In genomic region chr2:204145197-204146190, GRCh38 we compare ENCODE assay signal across 8 cellular contexts.
A peak's percentile ranks its signal among the peaks of the same experiment; 100 is the strongest.
DNase-seq lines count a peak whose midpoint lies in the region; ATAC-seq lines count a peak whose summit lies in the region.

No MANE protein-coding gene starts in this region.

- no peaks in the 10 kb centered on the region for H3K36me3 ChIP-seq in muscle layer of colon (ENCODE audit: insufficient read depth, low read length)

- H3K4me3 ChIP-seq in muscle layer of colon (ENCODE audit: low read depth in 1 of 2, low read length in 2 of 2), result peak overlapping the region; percentile 46 to 68

- H3K4me1 ChIP-seq in muscle layer of colon (ENCODE audit: insufficient read depth, low read length), result peaks cover 6% of the 10 kb centered on the region

- peak; percentile 39 for DNase-seq in COLO829 (ENCODE audit: low spot score)
- DNase-seq in HS-27A (ENCODE audit: low read depth), result peak; percentile 11
- peak; percentile 63 for DNase-seq in NOMO-1 treated with DMSO at 0.1 percent for 48 hours (lab: John Stamatoyannopoulos, UW; ENCODE audit: unreplicated experiment)
- peak; percentile 74 for DNase-seq in activated CD8-positive, alpha-beta memory T cell treated with anti-CD3 and anti-CD28 coated beads, Interleukin-2, amount 50 U/mL, for 4 hours
- peak; percentile 34 for DNase-seq in epithelial cell of prostate (ENCODE audit: low read depth, low spot score)
- peak; percentile 86 for DNase-seq in stimulated activated CD8-positive, alpha-beta memory T cell treated with anti-CD3 and anti-CD28 coated beads, Interleukin-4, amount 100 ng/mL, for 48 hours

- ATAC-seq in GM21360 (IDR thresholded peaks at IDR 0.05; ENCODE audit: unreplicated experiment), result peak; percentile 98

- no peaks in the 10 kb centered on the region for H3K27me3 ChIP-seq in muscle layer of colon (ENCODE audit: control insufficient read depth in 1 of 2, insufficient read depth in 2 of 2, low read length in 2 of 2)

- no peaks in the 10 kb centered on the region for H3K9me3 ChIP-seq in muscle layer of colon (ENCODE audit: low read length)

- H3K27ac ChIP-seq in epithelial cell of prostate, result no peak overlapping the region
- no peak overlapping the region for H3K27ac ChIP-seq in muscle layer of colon (ENCODE audit: low read depth, low read length)

- H3K9ac ChIP-seq in muscle layer of colon (ENCODE audit: low read length), result peak overlapping the region; percentile 3

Comparison
In these comparisons a context has a peak if more than half of its experiments do, and no peak if none do; other contexts are left out.
1. DNase-seq: peak in every context shown above with its lines; median percentile 86 in stimulated activated CD8-positive, alpha-beta memory T cell treated with anti-CD3 and anti-CD28 coated beads, Interleukin-4, amount 100 ng/mL, for 48 hours; 74 in activated CD8-positive, alpha-beta memory T cell treated with anti-CD3 and anti-CD28 coated beads, Interleukin-2, amount 50 U/mL, for 4 hours; 63 in NOMO-1 treated with DMSO at 0.1 percent for 48 hours; 39 in COLO829; 34 in epithelial cell of prostate; 11 in HS-27A.